Comparison of ENCODE assay signal across 20 cellular contexts in the genomic region with DNA sequence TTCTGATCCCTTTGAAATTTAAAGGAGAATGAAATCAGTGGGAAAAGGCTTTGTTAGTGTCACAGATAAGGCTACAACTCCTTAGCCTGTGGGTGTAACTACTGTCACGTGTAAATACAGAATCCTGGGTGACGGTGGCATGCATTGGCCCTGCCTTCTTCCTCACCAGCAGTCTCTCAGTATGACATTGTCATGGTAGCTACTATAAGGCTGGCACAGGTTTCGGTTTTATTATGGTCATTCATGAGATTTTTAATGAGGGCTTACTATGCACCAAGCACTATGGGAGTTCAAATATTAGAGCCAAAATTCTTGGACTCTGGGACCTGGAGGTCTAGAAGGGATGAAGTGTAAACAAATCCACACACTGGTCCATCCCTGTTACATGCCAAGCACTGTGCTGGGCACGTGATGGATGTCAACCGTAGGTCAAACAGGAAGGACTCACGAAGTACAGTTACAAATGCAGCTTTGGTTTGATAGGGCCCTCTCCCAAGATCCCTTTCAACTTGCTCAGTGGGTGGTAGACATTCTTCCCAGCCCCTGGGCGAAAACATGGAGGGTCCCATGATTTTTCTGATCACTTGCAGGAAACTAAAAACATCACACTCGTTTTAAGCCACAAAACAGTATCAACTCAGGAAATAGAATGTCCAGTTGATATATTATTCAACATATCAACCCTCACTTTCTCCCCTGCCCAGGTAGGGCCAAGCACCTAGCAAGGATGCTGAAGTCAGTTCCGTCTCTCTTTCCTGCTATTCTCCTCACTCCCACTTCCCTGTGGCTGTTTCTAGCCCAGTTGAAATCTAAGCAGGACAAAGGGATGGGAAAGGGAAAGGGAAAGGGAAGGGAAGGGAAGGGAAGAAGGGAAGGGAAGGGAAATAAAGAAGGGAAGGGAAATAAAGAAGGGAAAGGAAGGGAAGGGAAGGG. TPM values are rescaled to one million over a fixed set of nuclear protein-coding genes. Genes with fewer than 3 reads are reported as not detected.
DNase-seq lines count a peak whose midpoint lies in the region; ATAC-seq, FAIRE-seq and TF ChIP-seq lines count a peak whose summit lies in the region.
"Had no signal": no experiment of that assay in that cellular context is flagged by ENCODE, and none has a peak within 500 bp of the region (broad histone marks: within the 10 kb centered on the region; RNA-seq: fewer than 3 reads in every experiment).

No MANE protein-coding gene starts in this region.

- no peaks in the 10 kb centered on the region for H3K27me3 Mint-ChIP-seq in glutamatergic neuron (ENCODE audit: unreplicated experiment)

- H3K27me3 ChIP-seq in K562 (ENCODE audit: control insufficient read depth in 2 of 2, insufficient read depth in 2 of 2, low read length in 2 of 2): peaks cover 0 to 11% of the 10 kb centered on the region in 2 experiments; a peak in 2 of 5 replicates
- H3K27me3 ChIP-seq: gastrocnemius medialis, thyroid gland had no signal

- H3K27ac Mint-ChIP-seq in glutamatergic neuron (ENCODE audit: unreplicated experiment): no peak overlapping the region
- no peak overlapping the region for H3K27ac Mint-ChIP-seq in activated naive CD4-positive, alpha-beta T cell treated with anti-CD3 and anti-CD28 coated beads, Interleukin-2, amount 50 U/mL, for 72 hours
- H3K27ac Mint-ChIP-seq: activated CD4-positive, alpha-beta memory T cell treated with anti-CD3 and anti-CD28 coated beads, Interleukin-2, amount 10 ng/mL, durations not matched to agents 7 days and 5 days had no signal

- no peaks in the 10 kb centered on the region for H3K9me1 ChIP-seq in K562 (ENCODE audit: control insufficient read depth, insufficient read depth, low read length)

- H3K36me3 ChIP-seq in K562 (ENCODE audit: control insufficient read depth, insufficient read depth, low read length): no peaks in the 10 kb centered on the region
- H3K36me3 ChIP-seq: gastrocnemius medialis, thyroid gland had no signal

- no peaks in the 10 kb centered on the region for H3K4me1 ChIP-seq in K562 (replicated peaks in 1 of 2; ENCODE audit: control insufficient read depth in 2 of 2, insufficient read depth in 2 of 2, low read length in 2 of 2)

- no peak overlapping the region for H3K4me3 Mint-ChIP-seq in glutamatergic neuron (ENCODE audit: unreplicated experiment)
- H3K4me3 Mint-ChIP-seq: activated CD4-positive, alpha-beta memory T cell treated with anti-CD3 and anti-CD28 coated beads, Interleukin-2, amount 10 ng/mL, durations not matched to agents 7 days and 5 days had no signal

- no peaks in the 10 kb centered on the region for H3K9me3 ChIP-seq in K562 (replicated peaks; ENCODE audit: control insufficient read depth, insufficient read depth, low read depth, low read length)
- H3K9me3 ChIP-seq: gastrocnemius medialis, thyroid gland had no signal

- TF ChIP-seq RAD21 in K562 (CRISPR knock-in tag; conservative IDR thresholded peaks at IDR 0.05 in 1 of 2, IDR thresholded peaks at IDR 0.05 in 1 of 2): no peak

- no peaks in the 10 kb centered on the region for H3K9me3 Mint-ChIP-seq in glutamatergic neuron (ENCODE audit: unreplicated experiment)
- H3K9me3 Mint-ChIP-seq in activated naive CD4-positive, alpha-beta T cell treated with anti-CD3 and anti-CD28 coated beads, Interleukin-2, amount 50 U/mL, for 72 hours: no peaks in the 10 kb centered on the region
- H3K9me3 Mint-ChIP-seq: activated CD4-positive, alpha-beta memory T cell treated with anti-CD3 and anti-CD28 coated beads, Interleukin-2, amount 10 ng/mL, durations not matched to agents 7 days and 5 days had no signal

- H3K36me3 Mint-ChIP-seq in glutamatergic neuron (ENCODE audit: unreplicated experiment): no peaks in the 10 kb centered on the region
- no peaks in the 10 kb centered on the region for H3K36me3 Mint-ChIP-seq in activated naive CD4-positive, alpha-beta T cell treated with anti-CD3 and anti-CD28 coated beads, Interleukin-2, amount 50 U/mL, for 72 hours

- H3K27ac ChIP-seq in K562 (ENCODE audit: extremely low read depth, low read depth, low read length): no peak overlapping the region
- H3K27ac ChIP-seq: gastrocnemius medialis, SK-N-MC, thyroid gland had no signal

- no peak for TF ChIP-seq EP300 in K562 (IDR thresholded peaks at IDR 0.05; ENCODE audit: low read length)

- in situ Hi-C loops in K562 (cut with MboI): loop anchor here (10.0 kb wide), 1 partner anchor 700 kb away; a partner anchor contains a TSS

- no peak overlapping the region for H2AFZ ChIP-seq in K562 (ENCODE audit: low read depth, low read length)

- 3% methylated on average over 8 of the region's 9 CpGs for WGBS in K562 (ENCODE audit: insufficient coverage, low coverage, missing lambda C conversion rate)

- H3K4me2 ChIP-seq in K562 (ENCODE audit: insufficient read depth, low read length): no peak overlapping the region

- peak; percentile 62 for ATAC-seq in GM18873 (IDR thresholded peaks at IDR 0.05; ENCODE audit: low FRiP score, unreplicated experiment)
- peak; percentile 66 for ATAC-seq in HG03060 (IDR thresholded peaks at IDR 0.05; ENCODE audit: low read depth, unreplicated experiment)
- ATAC-seq in K562: no peak
- no peak for ATAC-seq in activated naive CD4-positive, alpha-beta T cell treated with anti-CD3 and anti-CD28 coated beads, Interleukin-2, amount 50 U/mL, for 72 hours
- ATAC-seq in GM21528 (IDR thresholded peaks at IDR 0.05; ENCODE audit: low FRiP score, unreplicated experiment): no peak
- ATAC-seq: gastrocnemius medialis, right cardiac atrium had no signal

- H3K4me1 Mint-ChIP-seq in glutamatergic neuron (ENCODE audit: low read depth, unreplicated experiment): no peaks in the 10 kb centered on the region

- no TSS peak for BruUV-seq in K562 (replicated peaks; lab: Mats Ljungman, UMichigan)

- POLR2A ChIA-PET in K562 (lab: Yijun Ruan, JAX): no interaction called here

- no peaks in the 10 kb centered on the region for H4K20me1 ChIP-seq in K562 (replicated peaks; ENCODE audit: control insufficient read depth, insufficient read depth, low read length)

- no peak overlapping the region for H3K4me3 ChIP-seq in K562
- H3K4me3 ChIP-seq: gastrocnemius medialis, SK-N-MC, thyroid gland had no signal

- no peak for TF ChIP-seq CTCF in K562 (IDR thresholded peaks at IDR 0.05 in 2 of 3, conservative IDR thresholded peaks at IDR 0.05 in 1 of 3; ENCODE audit: insufficient read depth in 2 of 3, low read depth in 1 of 3, low read length in 3 of 3)
- no peak for TF ChIP-seq CTCF in glutamatergic neuron (IDR thresholded peaks at IDR 0.05; ENCODE audit: partially characterized antibody, unreplicated experiment)

- CTCF ChIA-PET in K562 (lab: Yijun Ruan, JAX; ENCODE audit: low intra/inter-chr PET ratio): no interaction called here

- H3K9ac ChIP-seq in K562 (ENCODE audit: insufficient read depth in 1 of 2, low read depth in 2 of 2, low read length in 2 of 2): no peak overlapping the region

- no peak for FAIRE-seq in K562 (lab: Jason Lieb, UNC)
- FAIRE-seq: endothelial cell of umbilical vein had no signal

- peak; percentile 49; the same call in 1 of the 2 replicates for TF ChIP-seq POLR2A in K562 (conservative IDR thresholded peaks at IDR 0.05)

- H3K79me2 ChIP-seq in K562 (ENCODE audit: control insufficient read depth, insufficient read depth, low read length): no peaks in the 10 kb centered on the region

- DNase-seq in ELR (ENCODE audit: low read depth) (peak; percentile 23), K562 (ENCODE audit: extremely low read depth in 1 of 4, low spot score in 3 of 4) (no peak), glutamatergic neuron (no peak), H4 (ENCODE audit: low spot score) (no peak)
- no peak for DNase-seq in activated naive CD4-positive, alpha-beta T cell treated with anti-CD3 and anti-CD28 coated beads, Interleukin-2, amount 50 U/mL, for 72 hours (ENCODE audit: low spot score in 2 of 2)
- DNase-seq: activated CD4-positive, alpha-beta memory T cell treated with anti-CD3 and anti-CD28 coated beads, Interleukin-2, amount 10 ng/mL, durations not matched to agents 7 days and 5 days; gastrocnemius medialis; NCI-H1694; NCI-H345; right cardiac atrium; stimulated activated CD4-positive, alpha-beta T cell treated with anti-CD3 and anti-CD28 coated beads, Interleukin-1b, Interleukin-23, amount 100 ng/mL, for 48 hours; thyroid gland had no signal

- intact Hi-C loops in K562 (cut with micrococcal nuclease): loop anchor here (5.0 kb wide), 1 partner anchor 48 kb away; no protein-coding TSS in a partner anchor

TF ChIP-seq in K562, 482 proteins besides CTCF, POLR2A, EP300 and RAD21 (continues in another document):
- no peak for TF ChIP-seq TEAD1 (CRISPR knock-in tag; IDR thresholded peaks at IDR 0.05)

RNA-seq across cellular contexts. Expression of a gene that starts 25.3 kb away (rescaled TPM):
- not detected in 2 replicates for total RNA-seq in K562 (2011; cell fraction: chromatin; rRNA removed; ENCODE audit: low replicate concordance)
- not detected in 2 replicates for total RNA-seq in K562 (2011; cell fraction: nucleolus; rRNA removed)
- not detected in 2 replicates for total RNA-seq in K562 (2011; cell fraction: nucleoplasm; rRNA removed)
- total RNA-seq in K562 (2014; rRNA removed): not detected in 2 replicates
- not detected in 2 replicates for total RNA-seq in K562 (2014; rRNA removed; fragmentation: Illumina TruSeq; extraction: Trizol)
- total RNA-seq in K562 (2015; rRNA removed; fragmentation: Illumina TruSeq; extraction: Trizol): not detected in 2 replicates
- not detected in 2 replicates for total RNA-seq in K562 (2021)
- not detected in 2 replicates for polyA plus RNA-seq in K562 (2011; rRNA removed)
- not detected in 2 replicates for polyA plus RNA-seq in K562 (2011; cell fraction: cytosol; rRNA removed)
- polyA plus RNA-seq in K562 (2011; cell fraction: nucleus; rRNA removed): not detected in 2 replicates
- not detected in 2 replicates for polyA plus RNA-seq in K562 (2012)
- polyA plus RNA-seq in K562 (2014; fragmentation: Illumina TruSeq; extraction: Trizol): not detected in 2 replicates
- polyA plus RNA-seq in K562 (2014; fragmentation: Nextera tagmentation; extraction: Ambion mirVana): not detected
- not detected in 2 replicates for polyA plus RNA-seq in K562 (2014; rRNA removed)
- polyA minus RNA-seq in K562 (2011; rRNA and poly(A)+ RNA removed): not detected in 2 replicates
- not detected in 2 replicates for polyA minus RNA-seq in K562 (2011; cell fraction: cytosol; rRNA and poly(A)+ RNA removed)
- polyA minus RNA-seq in K562 (2011; cell fraction: nucleus; rRNA and poly(A)+ RNA removed): not detected in 2 replicates
- not detected for total RNA-seq in glutamatergic neuron (ENCODE audit: unreplicated experiment)
- not detected in 2 replicates for total RNA-seq in H4 (2014; rRNA removed; shearing (Covaris generic))
- total RNA-seq in activated naive CD4-positive, alpha-beta T cell treated with anti-CD3 and anti-CD28 coated beads, Interleukin-2, amount 50 U/mL, for 72 hours: not detected
- total RNA-seq: A673, chondrocyte, endothelial cell of umbilical vein, gastrocnemius medialis, right cardiac atrium, thyroid gland had no signal
- polyA plus RNA-seq: endothelial cell of umbilical vein, neural cell, right cardiac atrium had no signal

Comparison
In these comparisons a context has a peak if more than half of its experiments do, and no peak if none do; other contexts are left out.
1. ATAC-seq: peak in GM18873 (single experiment) and HG03060 (single experiment); none in K562 (single experiment), activated naive CD4-positive, alpha-beta T cell treated with anti-CD3 and anti-CD28 coated beads, Interleukin-2, amount 50 U/mL, for 72 hours (0 of 2) and GM21528 (single experiment).